ENCODE assay signal across 1 cellular context in the genomic region with DNA sequence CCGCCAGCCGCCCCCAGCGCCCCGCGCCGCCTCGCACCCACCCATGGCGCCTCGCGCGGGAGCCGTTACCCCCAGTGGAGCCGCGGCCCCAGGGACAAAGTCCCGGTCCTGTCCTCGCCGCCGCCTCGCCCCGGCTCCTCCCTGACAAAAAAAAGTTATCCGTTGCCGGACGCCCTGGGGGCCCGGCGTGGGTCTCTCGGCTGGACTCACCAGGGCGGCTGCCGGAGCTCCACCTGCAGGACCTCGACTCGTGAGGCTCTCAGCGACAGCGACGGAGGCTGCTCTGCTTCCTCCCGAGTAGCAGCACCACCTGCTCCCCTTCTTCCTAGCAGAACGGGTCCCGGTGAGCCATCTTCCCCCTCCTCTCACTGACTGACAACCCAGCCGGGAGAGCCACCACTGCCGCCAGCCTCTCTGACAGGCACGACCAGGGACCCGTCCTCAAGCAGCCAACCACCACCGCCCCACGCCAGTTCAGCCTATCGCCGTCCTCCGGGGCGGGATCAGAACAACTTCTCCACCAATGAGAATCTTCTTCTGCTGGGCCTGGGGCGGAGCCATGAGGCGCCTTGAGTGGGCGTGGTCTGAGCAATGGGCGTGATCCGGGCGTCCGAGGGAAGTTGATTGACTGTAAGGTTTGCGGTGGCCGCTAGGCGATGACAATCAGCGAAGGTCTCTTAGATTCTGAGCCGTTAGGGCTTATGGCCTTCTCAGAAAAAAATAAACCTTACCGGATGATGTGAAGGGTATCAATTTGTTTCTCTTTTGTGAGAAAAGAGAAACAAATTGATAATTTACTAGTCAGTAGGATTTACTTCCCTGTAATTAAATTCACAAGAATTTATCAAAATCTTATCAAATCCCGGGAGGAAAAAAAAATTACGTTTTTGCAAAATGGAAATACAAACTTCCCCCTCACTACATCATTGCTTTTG.
TF ChIP-seq lines count a peak whose summit lies in the region.

A gene (minus strand): TSS at position 416 of the 935 bp plus-strand sequence. CDS start 23,019 bp downstream, outside the sequence.

TF ChIP-seq in K562, 482 proteins besides CTCF, POLR2A, EP300 and RAD21 (continued from another document and continues in another):
- TF ChIP-seq, protein P1, sequence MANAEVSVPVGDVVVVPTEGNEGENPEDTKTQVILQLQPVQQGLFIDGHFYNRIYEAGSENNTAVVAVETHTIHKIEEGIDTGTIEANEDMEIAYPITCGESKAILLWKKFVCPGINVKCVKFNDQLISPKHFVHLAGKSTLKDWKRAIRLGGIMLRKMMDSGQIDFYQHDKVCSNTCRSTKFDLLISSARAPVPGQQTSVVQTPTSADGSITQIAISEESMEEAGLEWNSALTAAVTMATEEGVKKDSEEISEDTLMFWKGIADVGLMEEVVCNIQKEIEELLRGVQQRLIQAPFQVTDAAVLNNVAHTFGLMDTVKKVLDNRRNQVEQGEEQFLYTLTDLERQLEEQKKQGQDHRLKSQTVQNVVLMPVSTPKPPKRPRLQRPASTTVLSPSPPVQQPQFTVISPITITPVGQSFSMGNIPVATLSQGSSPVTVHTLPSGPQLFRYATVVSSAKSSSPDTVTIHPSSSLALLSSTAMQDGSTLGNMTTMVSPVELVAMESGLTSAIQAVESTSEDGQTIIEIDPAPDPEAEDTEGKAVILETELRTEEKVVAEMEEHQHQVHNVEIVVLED (CRISPR knock-in tag; IDR thresholded peaks at IDR 0.05): no peak
- TF ChIP-seq NR3C1 (CRISPR knock-in tag; IDR thresholded peaks at IDR 0.05) (no peak), KDM1A (IDR thresholded peaks at IDR 0.05) (no peak), CHD1 (IDR thresholded peaks at IDR 0.05; ENCODE audit: low read length) (no peak), ZNF175 (CRISPR knock-in tag; IDR thresholded peaks at IDR 0.05; ENCODE audit: low read depth) (no peak), ZNF146 (CRISPR knock-in tag; IDR thresholded peaks at IDR 0.05; ENCODE audit: unreplicated experiment) (no peak), FOXJ2 (tag; IDR thresholded peaks at IDR 0.05) (no peak), ZNF311 (CRISPR knock-in tag; IDR thresholded peaks at IDR 0.05) (no peak), EHMT2 (IDR thresholded peaks at IDR 0.05) (no peak), TBP (optimal IDR thresholded peaks at IDR 0.05; ENCODE audit: low read depth, low read length) (peak; percentile 96), POLR3A (IDR thresholded peaks at IDR 0.05; ENCODE audit: borderline replicate concordance, extremely low read depth, insufficient read depth, insufficient read length) (no peak), CBX3 (IDR thresholded peaks at IDR 0.05; ENCODE audit: borderline replicate concordance in 1 of 2, low read length in 2 of 2) (no peak), CBFB (CRISPR knock-in tag; IDR thresholded peaks at IDR 0.05) (peak; percentile 68; the same call in 1 of the 2 replicates), SREBF1 (IDR thresholded peaks at IDR 0.05; ENCODE audit: borderline replicate concordance, low read depth, low read length) (no peak), YY1 (IDR thresholded peaks at IDR 0.05; ENCODE audit: borderline replicate concordance in 1 of 3, control insufficient read depth in 1 of 3, extremely low read depth in 1 of 3, insufficient read depth in 3 of 3, insufficient read length in 1 of 3, insufficient replicate concordance in 2 of 3, low read depth in 1 of 3, low read length in 2 of 3) (peak in 2 of 3 experiments; percentile 67 to 76), ZNF24 (IDR thresholded peaks at IDR 0.05) (no peak), SRF (CRISPR knock-in tag; IDR thresholded peaks at IDR 0.05) (peak in 1 of 2 experiments; percentile 33; a peak in 1 of 4 replicates), MCM5 (IDR thresholded peaks at IDR 0.05; ENCODE audit: low read depth) (no peak), ZNF354B (CRISPR knock-in tag; IDR thresholded peaks at IDR 0.05) (no peak), ZNF165 (CRISPR knock-in tag; IDR thresholded peaks at IDR 0.05; ENCODE audit: borderline replicate concordance) (no peak)
- TF ChIP-seq, protein P2, sequence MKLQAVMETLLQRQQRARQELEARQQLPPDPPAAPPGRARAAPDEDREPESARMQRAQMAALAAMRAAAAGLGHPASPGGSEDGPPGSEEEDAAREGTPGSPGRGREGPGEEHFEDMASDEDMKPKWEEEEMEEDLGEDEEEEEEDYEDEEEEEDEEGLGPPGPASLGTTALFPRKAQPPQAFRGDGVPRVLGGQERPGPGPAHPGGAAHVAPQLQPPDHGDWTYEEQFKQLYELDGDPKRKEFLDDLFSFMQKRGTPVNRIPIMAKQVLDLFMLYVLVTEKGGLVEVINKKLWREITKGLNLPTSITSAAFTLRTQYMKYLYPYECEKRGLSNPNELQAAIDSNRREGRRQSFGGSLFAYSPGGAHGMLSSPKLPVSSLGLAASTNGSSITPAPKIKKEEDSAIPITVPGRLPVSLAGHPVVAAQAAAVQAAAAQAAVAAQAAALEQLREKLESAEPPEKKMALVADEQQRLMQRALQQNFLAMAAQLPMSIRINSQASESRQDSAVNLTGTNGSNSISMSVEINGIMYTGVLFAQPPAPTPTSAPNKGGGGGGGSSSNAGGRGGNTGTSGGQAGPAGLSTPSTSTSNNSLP (IDR thresholded peaks at IDR 0.05; ENCODE audit: borderline replicate concordance, low read depth, low read length): 0 out of 2 replicates have a peak, but pooled peaks have one; percentile 28
- TF ChIP-seq, protein P3, sequence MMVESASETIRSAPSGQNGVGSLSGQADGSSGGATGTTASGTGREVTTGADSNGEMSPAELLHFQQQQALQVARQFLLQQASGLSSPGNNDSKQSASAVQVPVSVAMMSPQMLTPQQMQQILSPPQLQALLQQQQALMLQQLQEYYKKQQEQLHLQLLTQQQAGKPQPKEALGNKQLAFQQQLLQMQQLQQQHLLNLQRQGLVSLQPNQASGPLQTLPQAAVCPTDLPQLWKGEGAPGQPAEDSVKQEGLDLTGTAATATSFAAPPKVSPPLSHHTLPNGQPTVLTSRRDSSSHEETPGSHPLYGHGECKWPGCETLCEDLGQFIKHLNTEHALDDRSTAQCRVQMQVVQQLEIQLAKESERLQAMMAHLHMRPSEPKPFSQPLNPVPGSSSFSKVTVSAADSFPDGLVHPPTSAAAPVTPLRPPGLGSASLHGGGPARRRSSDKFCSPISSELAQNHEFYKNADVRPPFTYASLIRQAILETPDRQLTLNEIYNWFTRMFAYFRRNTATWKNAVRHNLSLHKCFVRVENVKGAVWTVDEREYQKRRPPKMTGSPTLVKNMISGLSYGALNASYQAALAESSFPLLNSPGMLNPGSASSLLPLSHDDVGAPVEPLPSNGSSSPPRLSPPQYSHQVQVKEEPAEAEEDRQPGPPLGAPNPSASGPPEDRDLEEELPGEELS (CRISPR knock-in tag; IDR thresholded peaks at IDR 0.05; ENCODE audit: borderline replicate concordance): no peak
- TF ChIP-seq, protein P4, sequence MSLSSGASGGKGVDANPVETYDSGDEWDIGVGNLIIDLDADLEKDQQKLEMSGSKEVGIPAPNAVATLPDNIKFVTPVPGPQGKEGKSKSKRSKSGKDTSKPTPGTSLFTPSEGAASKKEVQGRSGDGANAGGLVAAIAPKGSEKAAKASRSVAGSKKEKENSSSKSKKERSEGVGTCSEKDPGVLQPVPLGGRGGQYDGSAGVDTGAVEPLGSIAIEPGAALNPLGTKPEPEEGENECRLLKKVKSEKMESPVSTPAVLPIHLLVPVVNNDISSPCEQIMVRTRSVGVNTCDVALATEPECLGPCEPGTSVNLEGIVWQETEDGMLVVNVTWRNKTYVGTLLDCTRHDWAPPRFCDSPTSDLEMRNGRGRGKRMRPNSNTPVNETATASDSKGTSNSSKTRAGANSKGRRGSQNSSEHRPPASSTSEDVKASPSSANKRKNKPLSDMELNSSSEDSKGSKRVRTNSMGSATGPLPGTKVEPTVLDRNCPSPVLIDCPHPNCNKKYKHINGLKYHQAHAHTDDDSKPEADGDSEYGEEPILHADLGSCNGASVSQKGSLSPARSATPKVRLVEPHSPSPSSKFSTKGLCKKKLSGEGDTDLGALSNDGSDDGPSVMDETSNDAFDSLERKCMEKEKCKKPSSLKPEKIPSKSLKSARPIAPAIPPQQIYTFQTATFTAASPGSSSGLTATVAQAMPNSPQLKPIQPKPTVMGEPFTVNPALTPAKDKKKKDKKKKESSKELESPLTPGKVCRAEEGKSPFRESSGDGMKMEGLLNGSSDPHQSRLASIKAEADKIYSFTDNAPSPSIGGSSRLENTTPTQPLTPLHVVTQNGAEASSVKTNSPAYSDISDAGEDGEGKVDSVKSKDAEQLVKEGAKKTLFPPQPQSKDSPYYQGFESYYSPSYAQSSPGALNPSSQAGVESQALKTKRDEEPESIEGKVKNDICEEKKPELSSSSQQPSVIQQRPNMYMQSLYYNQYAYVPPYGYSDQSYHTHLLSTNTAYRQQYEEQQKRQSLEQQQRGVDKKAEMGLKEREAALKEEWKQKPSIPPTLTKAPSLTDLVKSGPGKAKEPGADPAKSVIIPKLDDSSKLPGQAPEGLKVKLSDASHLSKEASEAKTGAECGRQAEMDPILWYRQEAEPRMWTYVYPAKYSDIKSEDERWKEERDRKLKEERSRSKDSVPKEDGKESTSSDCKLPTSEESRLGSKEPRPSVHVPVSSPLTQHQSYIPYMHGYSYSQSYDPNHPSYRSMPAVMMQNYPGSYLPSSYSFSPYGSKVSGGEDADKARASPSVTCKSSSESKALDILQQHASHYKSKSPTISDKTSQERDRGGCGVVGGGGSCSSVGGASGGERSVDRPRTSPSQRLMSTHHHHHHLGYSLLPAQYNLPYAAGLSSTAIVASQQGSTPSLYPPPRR (CRISPR knock-in tag; IDR thresholded peaks at IDR 0.05; ENCODE audit: borderline replicate concordance): no peak
- TF ChIP-seq, protein P5, sequence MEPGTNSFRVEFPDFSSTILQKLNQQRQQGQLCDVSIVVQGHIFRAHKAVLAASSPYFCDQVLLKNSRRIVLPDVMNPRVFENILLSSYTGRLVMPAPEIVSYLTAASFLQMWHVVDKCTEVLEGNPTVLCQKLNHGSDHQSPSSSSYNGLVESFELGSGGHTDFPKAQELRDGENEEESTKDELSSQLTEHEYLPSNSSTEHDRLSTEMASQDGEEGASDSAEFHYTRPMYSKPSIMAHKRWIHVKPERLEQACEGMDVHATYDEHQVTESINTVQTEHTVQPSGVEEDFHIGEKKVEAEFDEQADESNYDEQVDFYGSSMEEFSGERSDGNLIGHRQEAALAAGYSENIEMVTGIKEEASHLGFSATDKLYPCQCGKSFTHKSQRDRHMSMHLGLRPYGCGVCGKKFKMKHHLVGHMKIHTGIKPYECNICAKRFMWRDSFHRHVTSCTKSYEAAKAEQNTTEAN (CRISPR knock-in tag; IDR thresholded peaks at IDR 0.05): no peak
- TF ChIP-seq, protein P6, sequence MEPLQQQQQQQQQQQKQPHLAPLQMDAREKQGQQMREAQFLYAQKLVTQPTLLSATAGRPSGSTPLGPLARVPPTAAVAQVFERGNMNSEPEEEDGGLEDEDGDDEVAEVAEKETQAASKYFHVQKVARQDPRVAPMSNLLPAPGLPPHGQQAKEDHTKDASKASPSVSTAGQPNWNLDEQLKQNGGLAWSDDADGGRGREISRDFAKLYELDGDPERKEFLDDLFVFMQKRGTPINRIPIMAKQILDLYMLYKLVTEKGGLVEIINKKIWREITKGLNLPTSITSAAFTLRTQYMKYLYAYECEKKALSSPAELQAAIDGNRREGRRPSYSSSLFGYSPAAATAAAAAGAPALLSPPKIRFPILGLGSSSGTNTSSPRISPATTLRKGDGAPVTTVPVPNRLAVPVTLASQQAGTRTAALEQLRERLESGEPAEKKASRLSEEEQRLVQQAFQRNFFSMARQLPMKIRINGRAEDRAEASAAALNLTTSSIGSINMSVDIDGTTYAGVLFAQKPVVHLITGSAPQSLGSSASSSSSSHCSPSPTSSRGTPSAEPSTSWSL (CRISPR knock-in tag; IDR thresholded peaks at IDR 0.05; ENCODE audit: borderline replicate concordance): no peak
- TF ChIP-seq, protein P7, sequence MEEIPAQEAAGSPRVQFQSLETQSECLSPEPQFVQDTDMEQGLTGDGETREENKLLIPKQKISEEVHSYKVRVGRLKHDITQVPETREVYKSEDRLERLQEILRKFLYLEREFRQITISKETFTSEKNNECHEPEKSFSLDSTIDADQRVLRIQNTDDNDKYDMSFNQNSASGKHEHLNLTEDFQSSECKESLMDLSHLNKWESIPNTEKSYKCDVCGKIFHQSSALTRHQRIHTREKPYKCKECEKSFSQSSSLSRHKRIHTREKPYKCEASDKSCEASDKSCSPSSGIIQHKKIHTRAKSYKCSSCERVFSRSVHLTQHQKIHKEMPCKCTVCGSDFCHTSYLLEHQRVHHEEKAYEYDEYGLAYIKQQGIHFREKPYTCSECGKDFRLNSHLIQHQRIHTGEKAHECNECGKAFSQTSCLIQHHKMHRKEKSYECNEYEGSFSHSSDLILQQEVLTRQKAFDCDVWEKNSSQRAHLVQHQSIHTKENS (CRISPR knock-in tag; IDR thresholded peaks at IDR 0.05): no peak
- TF ChIP-seq, protein P8, sequence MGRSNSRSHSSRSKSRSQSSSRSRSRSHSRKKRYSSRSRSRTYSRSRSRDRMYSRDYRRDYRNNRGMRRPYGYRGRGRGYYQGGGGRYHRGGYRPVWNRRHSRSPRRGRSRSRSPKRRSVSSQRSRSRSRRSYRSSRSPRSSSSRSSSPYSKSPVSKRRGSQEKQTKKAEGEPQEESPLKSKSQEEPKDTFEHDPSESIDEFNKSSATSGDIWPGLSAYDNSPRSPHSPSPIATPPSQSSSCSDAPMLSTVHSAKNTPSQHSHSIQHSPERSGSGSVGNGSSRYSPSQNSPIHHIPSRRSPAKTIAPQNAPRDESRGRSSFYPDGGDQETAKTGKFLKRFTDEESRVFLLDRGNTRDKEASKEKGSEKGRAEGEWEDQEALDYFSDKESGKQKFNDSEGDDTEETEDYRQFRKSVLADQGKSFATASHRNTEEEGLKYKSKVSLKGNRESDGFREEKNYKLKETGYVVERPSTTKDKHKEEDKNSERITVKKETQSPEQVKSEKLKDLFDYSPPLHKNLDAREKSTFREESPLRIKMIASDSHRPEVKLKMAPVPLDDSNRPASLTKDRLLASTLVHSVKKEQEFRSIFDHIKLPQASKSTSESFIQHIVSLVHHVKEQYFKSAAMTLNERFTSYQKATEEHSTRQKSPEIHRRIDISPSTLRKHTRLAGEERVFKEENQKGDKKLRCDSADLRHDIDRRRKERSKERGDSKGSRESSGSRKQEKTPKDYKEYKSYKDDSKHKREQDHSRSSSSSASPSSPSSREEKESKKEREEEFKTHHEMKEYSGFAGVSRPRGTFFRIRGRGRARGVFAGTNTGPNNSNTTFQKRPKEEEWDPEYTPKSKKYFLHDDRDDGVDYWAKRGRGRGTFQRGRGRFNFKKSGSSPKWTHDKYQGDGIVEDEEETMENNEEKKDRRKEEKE (IDR thresholded peaks at IDR 0.05; ENCODE audit: borderline replicate concordance in 1 of 2, control insufficient read depth in 1 of 2, low read depth in 2 of 2, low read length in 1 of 2): no peak
- TF ChIP-seq, protein P9, sequence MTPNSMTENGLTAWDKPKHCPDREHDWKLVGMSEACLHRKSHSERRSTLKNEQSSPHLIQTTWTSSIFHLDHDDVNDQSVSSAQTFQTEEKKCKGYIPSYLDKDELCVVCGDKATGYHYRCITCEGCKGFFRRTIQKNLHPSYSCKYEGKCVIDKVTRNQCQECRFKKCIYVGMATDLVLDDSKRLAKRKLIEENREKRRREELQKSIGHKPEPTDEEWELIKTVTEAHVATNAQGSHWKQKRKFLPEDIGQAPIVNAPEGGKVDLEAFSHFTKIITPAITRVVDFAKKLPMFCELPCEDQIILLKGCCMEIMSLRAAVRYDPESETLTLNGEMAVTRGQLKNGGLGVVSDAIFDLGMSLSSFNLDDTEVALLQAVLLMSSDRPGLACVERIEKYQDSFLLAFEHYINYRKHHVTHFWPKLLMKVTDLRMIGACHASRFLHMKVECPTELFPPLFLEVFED (CRISPR knock-in tag; conservative IDR thresholded peaks at IDR 0.05): no peak
